ENCODE assay signal across 8 cellular contexts in the genomic region with DNA sequence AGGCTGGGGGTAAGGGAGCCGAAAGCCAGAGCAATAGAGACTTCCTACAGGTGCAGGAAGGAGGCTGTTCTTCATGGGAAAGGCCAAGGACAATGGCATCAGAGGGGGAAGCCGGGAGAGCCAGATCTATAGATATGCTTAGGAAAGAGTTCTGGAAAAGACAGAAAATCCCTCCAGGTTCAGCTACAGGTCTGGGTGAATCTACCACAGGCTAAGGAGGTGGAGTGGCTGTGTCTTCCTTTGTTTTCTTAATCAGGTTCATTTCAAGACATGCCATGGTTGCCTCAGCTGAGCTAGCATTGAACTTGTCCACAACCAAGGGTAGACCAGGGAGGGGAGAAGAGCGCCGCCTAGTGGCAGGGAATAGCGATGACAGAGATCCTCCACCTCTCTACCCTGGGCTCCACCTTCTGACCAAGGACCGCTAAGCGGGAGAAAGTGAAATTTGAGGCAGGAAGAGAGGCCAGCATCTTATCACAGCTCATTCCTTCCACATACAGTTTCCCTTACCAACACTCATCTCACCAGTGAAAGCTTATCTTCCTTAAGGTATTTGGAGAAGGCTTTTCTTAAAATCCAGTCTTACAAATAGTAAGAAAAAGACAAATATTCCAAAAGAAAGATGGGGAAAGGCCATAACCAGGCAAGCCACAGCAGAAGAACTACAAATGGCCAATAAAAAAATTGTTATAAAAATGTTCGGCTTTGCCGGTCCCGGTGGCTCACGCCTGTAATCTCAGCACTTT.
DNase-seq lines count a peak whose midpoint lies in the region; FAIRE-seq and TF ChIP-seq lines count a peak whose summit lies in the region.

No MANE protein-coding gene starts in this region.

- DNase-seq in AG08396 (ENCODE audit: low spot score): peak; percentile 55
- peak; percentile 37 for DNase-seq in GM12892 (ENCODE audit: insufficient read length)
- DNase-seq in HUDEP-2 (lab: John Stamatoyannopoulos, UW; ENCODE audit: unreplicated experiment in 76 of 76): peak in 44 of 76 experiments; percentile 2 to 51 (median 17)
- DNase-seq in SKM-1 (lab: John Stamatoyannopoulos, UW; ENCODE audit: unreplicated experiment): peak; percentile 66
- DNase-seq in cerebellar cortex (ENCODE audit: low spot score): peak; percentile 51
- DNase-seq in myocyte (ENCODE audit: low read depth): peak; percentile 17
- DNase-seq in GOT3 (lab: John Stamatoyannopoulos, UW): no peak
- DNase-seq in dedifferentiated amniotic fluid mesenchymal stem cell (ENCODE audit: extremely low spot score): no peak

- no peak for FAIRE-seq in GM12892 (lab: Jason Lieb, UNC)

- no peak for TF ChIP-seq POLR2A in GM12892 (IDR thresholded peaks at IDR 0.05; ENCODE audit: low read depth, low read length)

Comparison
In these comparisons a context has a peak if more than half of its experiments do, and no peak if none do; other contexts are left out.
1. DNase-seq: peak in AG08396 (single experiment), GM12892 (single experiment), HUDEP-2 (44 of 76), SKM-1 (single experiment), cerebellar cortex (single experiment) and myocyte (single experiment); none in GOT3 (single experiment) and dedifferentiated amniotic fluid mesenchymal stem cell (single experiment).